9 cellular contexts compared by ENCODE assay signal in the genomic region with DNA sequence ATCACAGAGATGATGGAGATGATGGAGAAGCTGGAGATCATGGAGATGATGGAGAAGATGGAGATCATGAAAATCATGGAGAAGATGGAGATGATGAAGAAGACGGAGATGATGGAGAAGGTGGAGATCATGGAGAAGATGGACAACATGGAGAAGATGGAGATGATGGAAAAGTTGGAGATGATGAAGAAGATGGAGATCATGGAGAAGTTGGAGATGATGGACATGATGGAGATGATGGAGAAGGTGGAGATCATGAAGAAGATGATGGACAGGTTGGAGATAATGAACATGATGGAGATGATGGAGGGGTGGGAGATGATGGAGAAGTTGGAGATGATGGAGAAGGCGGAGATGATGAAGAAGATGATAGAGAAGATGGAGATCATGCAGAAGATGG. TPM values are rescaled to one million over a fixed set of nuclear protein-coding genes. Genes with fewer than 3 reads are reported as not detected.
"Had no signal": no experiment of that assay in that cellular context is flagged by ENCODE, and none has a peak within 500 bp of the region (broad histone marks: within the 10 kb centered on the region; RNA-seq: fewer than 3 reads in every experiment).

No MANE protein-coding gene starts in this region.

- FAIRE-seq: G401.6, GM12878, GM12891, GM12892, GM18507, GM19239 had no signal

- DNase-seq: GDM1, GF-D8 had no signal

- H3K4me3 ChIP-seq: GM12878 had no signal

- ATAC-seq: GM12878 had no signal

RNA-seq across cellular contexts. Expression of gene RBFOX3, which starts 34.5 kb away (rescaled TPM):
- total RNA-seq: G401, GM12878 had no signal
